ENCODE assay signal across 9 cellular contexts in the genomic region with DNA sequence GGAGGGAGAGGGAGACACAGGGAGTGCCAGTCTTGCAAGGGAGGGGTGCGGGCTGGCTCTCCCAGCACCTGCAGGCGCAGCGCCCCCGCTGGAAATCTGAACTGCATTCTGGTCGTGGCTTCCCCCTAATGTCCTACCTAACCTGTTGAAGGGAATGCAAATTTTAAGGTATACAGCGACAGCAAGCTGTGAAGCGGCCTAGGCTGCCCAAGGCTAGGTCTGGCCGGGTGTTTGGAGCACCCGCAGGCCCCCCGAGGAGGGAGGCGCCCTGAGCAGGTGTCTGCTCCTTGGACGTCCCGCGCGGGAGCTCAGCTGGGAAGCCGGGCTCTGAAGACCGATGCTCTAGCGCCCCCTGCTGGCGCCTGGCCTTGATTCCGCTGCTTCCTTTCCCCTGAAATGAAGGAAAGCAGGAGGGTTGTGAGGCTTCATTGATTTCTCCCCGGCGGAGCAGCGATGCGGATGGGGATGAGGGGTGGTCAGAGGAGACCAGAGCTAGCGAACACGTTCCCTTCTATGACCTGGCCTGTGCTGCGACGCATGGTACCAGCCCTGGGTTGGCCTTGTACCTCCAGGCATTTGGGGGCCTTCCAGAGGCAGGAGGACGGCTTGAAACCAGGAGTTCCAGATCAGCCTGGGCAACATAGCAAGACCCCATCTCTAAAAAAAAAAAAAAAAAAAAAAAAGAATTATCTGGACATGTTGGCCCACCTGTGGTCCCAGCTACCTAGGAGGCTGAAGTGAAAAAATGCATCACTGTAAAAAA.
DNase-seq lines count a peak whose midpoint lies in the region; ATAC-seq and TF ChIP-seq lines count a peak whose summit lies in the region.
"Had no signal": no experiment of that assay in that cellular context is flagged by ENCODE, and none has a peak within 500 bp of the region (broad histone marks: within the 10 kb centered on the region; RNA-seq: fewer than 3 reads in every experiment).

No MANE protein-coding gene starts in this region.

- H3K9me3 Mint-ChIP-seq in activated CD4-positive, alpha-beta T cell treated with anti-CD3 and anti-CD28 coated beads, Interleukin-2, amount 10 ng/mL, durations not matched to agents 24 days and 14 days = no peaks in the 10 kb centered on the region

- TF ChIP-seq POLR2A in lower leg skin (IDR thresholded peaks at IDR 0.05) = no peak

- no peak overlapping the region for H3K27ac ChIP-seq in BLaER1
- H3K27ac ChIP-seq in GM23248 = no peak overlapping the region
- H3K27ac ChIP-seq in dorsolateral prefrontal cortex = no peak overlapping the region

- H3K4me2 ChIP-seq in BLaER1 (peak overlapping the region; percentile 77), GM23248 (ENCODE audit: unreplicated experiment) (no peak overlapping the region)

- H3K36me3 Mint-ChIP-seq in activated CD4-positive, alpha-beta T cell treated with anti-CD3 and anti-CD28 coated beads, Interleukin-2, amount 10 ng/mL, durations not matched to agents 24 days and 14 days (ENCODE audit: low read depth) = no peaks in the 10 kb centered on the region
- H3K36me3 Mint-ChIP-seq: IgD-negative memory B cell had no signal

- H3K9ac ChIP-seq in BLaER1 (no peak overlapping the region), GM23248 (no peak overlapping the region)

- TF ChIP-seq CTCF in dorsolateral prefrontal cortex (IDR thresholded peaks at IDR 0.05 in 54 of 56, conservative IDR thresholded peaks at IDR 0.05 in 2 of 56; ENCODE audit: low read depth in 1 of 56, partially characterized antibody in 56 of 56) = peak; percentile 84 to 99 (median 96)
- TF ChIP-seq CTCF in lower leg skin (IDR thresholded peaks at IDR 0.05) = peak in 1 of 3 donors; percentile 73

- H3K4me1 ChIP-seq in BLaER1 (no peaks in the 10 kb centered on the region), GM23248 (ENCODE audit: insufficient read depth) (no peaks in the 10 kb centered on the region)

- H3F3A ChIP-seq in GM23248 (ENCODE audit: insufficient read depth) = no peaks in the 10 kb centered on the region

- no peak overlapping the region for H2AFZ ChIP-seq in GM23248

- no peak overlapping the region for H3K4me3 Mint-ChIP-seq in activated CD4-positive, alpha-beta T cell treated with anti-CD3 and anti-CD28 coated beads, Interleukin-2, amount 10 ng/mL, durations not matched to agents 24 days and 14 days
- H3K4me3 Mint-ChIP-seq: IgD-negative memory B cell had no signal

- 4 to 5% methylated on average over 23 to 29 of the region's 29 CpGs for WGBS in GM23248 (ENCODE audit: low coverage in 1 of 2, low lambda C conversion rate in 2 of 2, missing lambda C conversion rate in 2 of 2), 2 experiments
- WGBS in lower leg skin, 2 donors = 4 to 5% methylated on average over 29 of the region's 29 CpGs

- no peaks in the 10 kb centered on the region for H3K27me3 Mint-ChIP-seq in activated CD4-positive, alpha-beta T cell treated with anti-CD3 and anti-CD28 coated beads, Interleukin-2, amount 10 ng/mL, durations not matched to agents 24 days and 14 days
- H3K27me3 Mint-ChIP-seq: IgD-negative memory B cell had no signal

- no peaks in the 10 kb centered on the region for H3K36me3 ChIP-seq in BLaER1
- H3K36me3 ChIP-seq in GM23248 (ENCODE audit: low read depth) = no peaks in the 10 kb centered on the region

- H4K20me1 ChIP-seq in BLaER1 (no peaks in the 10 kb centered on the region), GM23248 (ENCODE audit: insufficient read depth) (no peaks in the 10 kb centered on the region)

- H3K4me3 ChIP-seq in BLaER1 (no peak overlapping the region), GM23248 (no peak overlapping the region), dorsolateral prefrontal cortex (peak overlapping the region in 44 of 59 donors; percentile 14 to 57 (median 40)), lower leg skin (ENCODE audit: low read depth, poor library complexity, severe bottlenecking) (no peak overlapping the region)

- no peak for ATAC-seq in HG03520 (IDR thresholded peaks at IDR 0.05; ENCODE audit: unreplicated experiment)

- in situ Hi-C loops in GM23248 (cut with MboI) = no loop called here

- no peak overlapping the region for H3K27ac Mint-ChIP-seq in activated CD4-positive, alpha-beta T cell treated with anti-CD3 and anti-CD28 coated beads, Interleukin-2, amount 10 ng/mL, durations not matched to agents 24 days and 14 days
- H3K27ac Mint-ChIP-seq: IgD-negative memory B cell had no signal

- intact Hi-C loops in activated CD4-positive, alpha-beta T cell treated with anti-CD3 and anti-CD28 coated beads, Interleukin-2, amount 10 ng/mL, durations not matched to agents 24 days and 14 days (cut with micrococcal nuclease) = loop anchor here (1.0 to 2.0 kb wide), 2 partner anchors 876 to 904 kb away; no protein-coding TSS in a partner anchor
- intact Hi-C loops in dorsolateral prefrontal cortex (cut with DNase I) = loop anchor here (2.0 to 10.0 kb wide), 2 partner anchors 598 to 876 kb away; a partner anchor contains a TSS
- intact Hi-C loops in lower leg skin (cut with DNase I; ENCODE audit: low total_unique reads) = loop anchor here (5.0 kb wide), 1 partner anchor 876 kb away; no protein-coding TSS in a partner anchor

- no peaks in the 10 kb centered on the region for H3K27me3 ChIP-seq in BLaER1
- no peaks in the 10 kb centered on the region for H3K27me3 ChIP-seq in GM23248 (replicated peaks; ENCODE audit: insufficient read depth)
- H3K27me3 ChIP-seq in dorsolateral prefrontal cortex = peaks cover 0 to 10% (median 0%) of the 10 kb centered on the region in 45 donors

- no peaks in the 10 kb centered on the region for H3K79me2 ChIP-seq in GM23248 (ENCODE audit: insufficient read depth)

- DNase-seq in GM23248 = peak; percentile 85
- peak; percentile 72 for DNase-seq in NCI-H2227 (lab: John Stamatoyannopoulos, UW; ENCODE audit: unreplicated experiment)
- DNase-seq in activated CD4-positive, alpha-beta T cell treated with anti-CD3 and anti-CD28 coated beads, Interleukin-2, amount 10 ng/mL, durations not matched to agents 24 days and 14 days = peak; percentile 86
- DNase-seq in dorsolateral prefrontal cortex = peak; percentile 74 to 90 (median 83)
- peak; percentile 52 to 95 for DNase-seq in lower leg skin (ENCODE audit: low spot score in 2 of 2)
- DNase-seq in stimulated activated CD4-positive, alpha-beta T cell treated with anti-CD3 and anti-CD28 coated beads, Interleukin-4, amount 100 ng/mL, for 48 hours (ENCODE audit: low read depth in 2 of 2) = peak; percentile 46 to 68

- no peaks in the 10 kb centered on the region for H3K9me2 ChIP-seq in GM23248 (ENCODE audit: insufficient read depth)

- H3K9me3 ChIP-seq in BLaER1 (0 out of 2 replicates have a peak, but pooled peaks cover 3% of the 10 kb centered on the region), GM23248 (ENCODE audit: low read depth) (no peaks in the 10 kb centered on the region)

- H3K4me1 Mint-ChIP-seq in activated CD4-positive, alpha-beta T cell treated with anti-CD3 and anti-CD28 coated beads, Interleukin-2, amount 10 ng/mL, durations not matched to agents 24 days and 14 days = no peaks in the 10 kb centered on the region

Comparison
In these comparisons a context has a peak if more than half of its experiments do, and no peak if none do; other contexts are left out.
1. H3K4me3 ChIP-seq: peak in dorsolateral prefrontal cortex (44 of 59); none in BLaER1 (single experiment), GM23248 (single experiment) and lower leg skin (single experiment).
2. Peak in every context shown above with its lines, with median percentiles within 50 percentile points of each other: DNase-seq.